Comparison of ENCODE assay signal across 8 cellular contexts in the genomic region with DNA sequence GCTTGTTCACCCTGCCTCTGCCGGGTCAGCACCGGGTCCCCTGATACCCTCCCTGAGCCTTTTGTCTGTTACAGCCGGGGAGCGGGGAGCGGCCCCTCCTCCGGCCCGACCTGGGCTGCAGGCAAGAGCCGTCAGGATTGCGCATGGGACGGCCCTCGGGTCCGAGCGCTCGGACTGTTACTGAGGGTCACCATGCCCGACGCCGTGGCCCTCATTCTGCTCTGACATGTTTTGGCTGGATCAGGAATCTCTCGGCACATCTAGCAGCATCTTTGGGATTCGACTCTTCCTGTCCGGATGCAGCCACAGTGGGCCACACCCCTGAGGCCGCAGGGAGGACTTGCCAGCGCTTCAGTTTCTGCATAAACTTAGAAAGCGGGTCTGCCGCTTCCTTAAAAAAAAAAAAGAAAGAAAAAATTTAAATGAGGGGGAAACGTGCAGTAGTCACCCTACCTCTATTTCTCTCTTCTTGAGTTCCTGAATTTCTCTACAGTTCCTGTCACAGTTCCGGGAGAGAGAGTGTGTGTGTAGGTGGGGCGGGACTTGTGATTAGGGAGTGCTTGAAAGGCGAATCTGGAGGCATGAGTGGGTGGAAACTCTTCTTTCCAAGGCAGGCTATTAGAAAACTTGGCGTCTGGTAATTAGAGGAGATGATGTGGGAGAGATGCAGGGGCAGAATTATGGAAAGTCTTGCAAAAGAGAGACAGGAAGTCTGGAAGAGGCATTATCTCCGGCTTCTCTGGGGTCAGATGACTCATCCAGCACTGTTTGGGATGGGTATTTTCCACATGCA. TPM values are rescaled to one million over a fixed set of nuclear protein-coding genes. Genes with fewer than 3 reads are reported as not detected.
DNase-seq lines count a peak whose midpoint lies in the region; ATAC-seq and TF ChIP-seq lines count a peak whose summit lies in the region.

No MANE protein-coding gene starts in this region.

- H3K9me3 ChIP-seq in duodenal mucosa (ENCODE audit: control insufficient read depth in 1 of 2, low read length in 2 of 2) (no peaks in the 10 kb centered on the region), liver (ENCODE audit: control insufficient read depth in 4 of 4, low read length in 3 of 4) (no peaks in the 10 kb centered on the region)

- no peaks in the 10 kb centered on the region for H3K27me3 Mint-ChIP-seq in activated B cell treated with CpG ODN at 0.5 μM for 24 hours

- peaks cover 25% of the 10 kb centered on the region for H3K36me3 Mint-ChIP-seq in activated B cell treated with CpG ODN at 0.5 μM for 24 hours (ENCODE audit: low read depth)

- peak overlapping the region; percentile 93 for H3K27ac ChIP-seq in duodenal mucosa (ENCODE audit: low read depth, low read length)
- peak overlapping the region; percentile 84 to 93 for H3K27ac ChIP-seq in liver (ENCODE audit: low read depth in 1 of 2, low read length in 2 of 2)

- no peaks in the 10 kb centered on the region for H3K27me3 ChIP-seq in duodenal mucosa (ENCODE audit: control insufficient read depth in 1 of 2, insufficient read depth in 2 of 2, low read length in 2 of 2)
- no peaks in the 10 kb centered on the region for H3K27me3 ChIP-seq in liver (ENCODE audit: control insufficient read depth in 4 of 4, insufficient read depth in 4 of 4, low read length in 3 of 4)

- ATAC-seq in GM21526 (IDR thresholded peaks at IDR 0.05; ENCODE audit: low FRiP score, unreplicated experiment) (peak; percentile 4), activated B cell treated with CpG ODN at 0.5 μM for 24 hours (ENCODE audit: low read depth) (no peak)

- peaks cover 0 to 6% of the 10 kb centered on the region in 2 donors for H3K36me3 ChIP-seq in duodenal mucosa (ENCODE audit: control insufficient read depth in 1 of 2, insufficient read depth in 2 of 2, low read length in 2 of 2)
- peaks cover 0 to 2% (median under 1%) of the 10 kb centered on the region in 4 donors for H3K36me3 ChIP-seq in liver (ENCODE audit: control insufficient read depth in 4 of 4, insufficient read depth in 3 of 4, low read depth in 1 of 4, low read length in 3 of 4)

- H3K4me3 Mint-ChIP-seq in activated B cell treated with CpG ODN at 0.5 μM for 24 hours: peak overlapping the region; percentile 96

- WGBS in liver: 4% methylated on average over 30 of the region's 30 CpGs

- peaks cover 39% of the 10 kb centered on the region for H3K4me1 Mint-ChIP-seq in activated B cell treated with CpG ODN at 0.5 μM for 24 hours

- H3K9me3 Mint-ChIP-seq in activated B cell treated with CpG ODN at 0.5 μM for 24 hours: no peaks in the 10 kb centered on the region

- no peak for TF ChIP-seq RAD21 in liver (IDR thresholded peaks at IDR 0.05)

- H3K4me3 ChIP-seq in duodenal mucosa (ENCODE audit: low read depth in 1 of 2, low read length in 2 of 2): peak overlapping the region; percentile 91 to 95
- peak overlapping the region; percentile 76 to 91 (median 83) for H3K4me3 ChIP-seq in liver (ENCODE audit: low read depth in 1 of 3, low read length in 3 of 3)

- peak overlapping the region; percentile 93 to 94 for H3K9ac ChIP-seq in duodenal mucosa (ENCODE audit: low read depth in 1 of 2, low read length in 2 of 2)
- peak overlapping the region; percentile 5 to 68 for H3K9ac ChIP-seq in liver (ENCODE audit: low read depth in 1 of 2, low read length in 2 of 2)

- peak overlapping the region; percentile 94 for H3K27ac Mint-ChIP-seq in activated B cell treated with CpG ODN at 0.5 μM for 24 hours

- DNase-seq in C1 segment of cervical spinal cord (lab: John Stamatoyannopoulos, UW) (peak in 11 of 14 donors; percentile 19 to 64 (median 44)), NCI-H2107 treated with DMSO at 0.1 percent for 48 hours (lab: John Stamatoyannopoulos, UW; ENCODE audit: unreplicated experiment) (peak; percentile 14), activated B cell treated with CpG ODN at 0.5 μM for 24 hours (no peak), HPDE6-E6E7 (ENCODE audit: extremely low spot score) (no peak)
- DNase-seq in stimulated activated CD4-positive, alpha-beta T cell treated with anti-CD3 and anti-CD28 coated beads, Interleukin-4, amount 100 ng/mL, for 24 hours: peak; percentile 32

- POLR2A ChIA-PET in activated B cell treated with CpG ODN at 0.5 μM for 24 hours (lab: Charles Lee): interaction anchor here (0.6 to 2.6 kb wide), 5 partner anchors 8 to 427 kb away, joined by 3 to 33 read pairs (median 13); a partner anchor contains a TSS

- H3K4me1 ChIP-seq in duodenal mucosa (ENCODE audit: control insufficient read depth in 1 of 2, insufficient read depth in 2 of 2, low read length in 2 of 2): peaks cover 43 to 44% of the 10 kb centered on the region in 2 donors
- peaks cover 2 to 20% (median 15%) of the 10 kb centered on the region in 4 donors for H3K4me1 ChIP-seq in liver (ENCODE audit: control insufficient read depth in 4 of 4, insufficient read depth in 4 of 4, low read length in 3 of 4)

- TF ChIP-seq CTCF in activated B cell treated with CpG ODN at 0.5 μM for 24 hours (IDR thresholded peaks at IDR 0.05) (no peak), liver (IDR thresholded peaks at IDR 0.05; ENCODE audit: low read depth, low read length, missing input control) (no peak)

- intact Hi-C loops in activated B cell treated with CpG ODN at 0.5 μM for 24 hours (cut with micrococcal nuclease): loop anchor here (1.0 to 10.0 kb wide), 9 partner anchors 31 to 1379 kb away; a partner anchor contains a TSS

- CTCF ChIA-PET in activated B cell treated with CpG ODN at 0.5 μM for 24 hours (lab: Charles Lee): no interaction called here

TF ChIP-seq in liver, 16 proteins besides CTCF, POLR2A, EP300 and RAD21:
- TF ChIP-seq, protein P1, sequence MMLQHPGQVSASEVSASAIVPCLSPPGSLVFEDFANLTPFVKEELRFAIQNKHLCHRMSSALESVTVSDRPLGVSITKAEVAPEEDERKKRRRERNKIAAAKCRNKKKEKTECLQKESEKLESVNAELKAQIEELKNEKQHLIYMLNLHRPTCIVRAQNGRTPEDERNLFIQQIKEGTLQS (IDR thresholded peaks at IDR 0.05): peak; percentile 35
- TF ChIP-seq, protein P2, sequence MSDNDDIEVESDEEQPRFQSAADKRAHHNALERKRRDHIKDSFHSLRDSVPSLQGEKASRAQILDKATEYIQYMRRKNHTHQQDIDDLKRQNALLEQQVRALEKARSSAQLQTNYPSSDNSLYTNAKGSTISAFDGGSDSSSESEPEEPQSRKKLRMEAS (IDR thresholded peaks at IDR 0.05): peak; percentile 53
- TF ChIP-seq GABPA (IDR thresholded peaks at IDR 0.05 in 1 of 2, conservative IDR thresholded peaks at IDR 0.05 in 1 of 2): peak in 1 of 2 donors; percentile 15
- peak; percentile 93 to 96 for TF ChIP-seq JUND (IDR thresholded peaks at IDR 0.05)
- TF ChIP-seq SP1 (IDR thresholded peaks at IDR 0.05): peak; percentile 36
- no peak for TF ChIP-seq TAF1 (conservative IDR thresholded peaks at IDR 0.05)
- peak in 1 of 2 donors; percentile 30 for TF ChIP-seq EGR1 (IDR thresholded peaks at IDR 0.05; ENCODE audit: low read depth in 2 of 2)
- no peak for TF ChIP-seq FOXA2 (IDR thresholded peaks at IDR 0.05)
- TF ChIP-seq, protein P3, sequence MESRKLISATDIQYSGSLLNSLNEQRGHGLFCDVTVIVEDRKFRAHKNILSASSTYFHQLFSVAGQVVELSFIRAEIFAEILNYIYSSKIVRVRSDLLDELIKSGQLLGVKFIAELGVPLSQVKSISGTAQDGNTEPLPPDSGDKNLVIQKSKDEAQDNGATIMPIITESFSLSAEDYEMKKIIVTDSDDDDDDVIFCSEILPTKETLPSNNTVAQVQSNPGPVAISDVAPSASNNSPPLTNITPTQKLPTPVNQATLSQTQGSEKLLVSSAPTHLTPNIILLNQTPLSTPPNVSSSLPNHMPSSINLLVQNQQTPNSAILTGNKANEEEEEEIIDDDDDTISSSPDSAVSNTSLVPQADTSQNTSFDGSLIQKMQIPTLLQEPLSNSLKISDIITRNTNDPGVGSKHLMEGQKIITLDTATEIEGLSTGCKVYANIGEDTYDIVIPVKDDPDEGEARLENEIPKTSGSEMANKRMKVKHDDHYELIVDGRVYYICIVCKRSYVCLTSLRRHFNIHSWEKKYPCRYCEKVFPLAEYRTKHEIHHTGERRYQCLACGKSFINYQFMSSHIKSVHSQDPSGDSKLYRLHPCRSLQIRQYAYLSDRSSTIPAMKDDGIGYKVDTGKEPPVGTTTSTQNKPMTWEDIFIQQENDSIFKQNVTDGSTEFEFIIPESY (IDR thresholded peaks at IDR 0.05): no peak
- TF ChIP-seq NR2F2 (IDR thresholded peaks at IDR 0.05): peak; percentile 57
- no peak for TF ChIP-seq HNF4G (IDR thresholded peaks at IDR 0.05)
- TF ChIP-seq, protein P4, sequence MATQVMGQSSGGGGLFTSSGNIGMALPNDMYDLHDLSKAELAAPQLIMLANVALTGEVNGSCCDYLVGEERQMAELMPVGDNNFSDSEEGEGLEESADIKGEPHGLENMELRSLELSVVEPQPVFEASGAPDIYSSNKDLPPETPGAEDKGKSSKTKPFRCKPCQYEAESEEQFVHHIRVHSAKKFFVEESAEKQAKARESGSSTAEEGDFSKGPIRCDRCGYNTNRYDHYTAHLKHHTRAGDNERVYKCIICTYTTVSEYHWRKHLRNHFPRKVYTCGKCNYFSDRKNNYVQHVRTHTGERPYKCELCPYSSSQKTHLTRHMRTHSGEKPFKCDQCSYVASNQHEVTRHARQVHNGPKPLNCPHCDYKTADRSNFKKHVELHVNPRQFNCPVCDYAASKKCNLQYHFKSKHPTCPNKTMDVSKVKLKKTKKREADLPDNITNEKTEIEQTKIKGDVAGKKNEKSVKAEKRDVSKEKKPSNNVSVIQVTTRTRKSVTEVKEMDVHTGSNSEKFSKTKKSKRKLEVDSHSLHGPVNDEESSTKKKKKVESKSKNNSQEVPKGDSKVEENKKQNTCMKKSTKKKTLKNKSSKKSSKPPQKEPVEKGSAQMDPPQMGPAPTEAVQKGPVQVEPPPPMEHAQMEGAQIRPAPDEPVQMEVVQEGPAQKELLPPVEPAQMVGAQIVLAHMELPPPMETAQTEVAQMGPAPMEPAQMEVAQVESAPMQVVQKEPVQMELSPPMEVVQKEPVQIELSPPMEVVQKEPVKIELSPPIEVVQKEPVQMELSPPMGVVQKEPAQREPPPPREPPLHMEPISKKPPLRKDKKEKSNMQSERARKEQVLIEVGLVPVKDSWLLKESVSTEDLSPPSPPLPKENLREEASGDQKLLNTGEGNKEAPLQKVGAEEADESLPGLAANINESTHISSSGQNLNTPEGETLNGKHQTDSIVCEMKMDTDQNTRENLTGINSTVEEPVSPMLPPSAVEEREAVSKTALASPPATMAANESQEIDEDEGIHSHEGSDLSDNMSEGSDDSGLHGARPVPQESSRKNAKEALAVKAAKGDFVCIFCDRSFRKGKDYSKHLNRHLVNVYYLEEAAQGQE (IDR thresholded peaks at IDR 0.05): peak; percentile 31
- TF ChIP-seq RXRA (IDR thresholded peaks at IDR 0.05): peak in 1 of 2 donors; percentile 25

RNA-seq across cellular contexts. Expression of a gene that starts 1.0 kb away (rescaled TPM):
- total RNA-seq in activated B cell treated with CpG ODN at 0.5 μM for 24 hours: 19.8 and 20.0 TPM in 2 replicates
- total RNA-seq in liver: 10 to 100 TPM in 1 of 2 donors, 1 to 10 TPM in 1; 6.4 to 10.1 TPM
- polyA plus RNA-seq in liver: 1 to 10 TPM; 3.6 to 5.5 TPM

Comparison
In these comparisons a context has a peak if more than half of its experiments do, and no peak if none do; other contexts are left out.
1. DNase-seq: peak in C1 segment of cervical spinal cord (11 of 14), NCI-H2107 treated with DMSO at 0.1 percent for 48 hours (single experiment) and stimulated activated CD4-positive, alpha-beta T cell treated with anti-CD3 and anti-CD28 coated beads, Interleukin-4, amount 100 ng/mL, for 24 hours (single experiment); none in activated B cell treated with CpG ODN at 0.5 μM for 24 hours (single experiment) and HPDE6-E6E7 (single experiment).